In the genomic region with DNA sequence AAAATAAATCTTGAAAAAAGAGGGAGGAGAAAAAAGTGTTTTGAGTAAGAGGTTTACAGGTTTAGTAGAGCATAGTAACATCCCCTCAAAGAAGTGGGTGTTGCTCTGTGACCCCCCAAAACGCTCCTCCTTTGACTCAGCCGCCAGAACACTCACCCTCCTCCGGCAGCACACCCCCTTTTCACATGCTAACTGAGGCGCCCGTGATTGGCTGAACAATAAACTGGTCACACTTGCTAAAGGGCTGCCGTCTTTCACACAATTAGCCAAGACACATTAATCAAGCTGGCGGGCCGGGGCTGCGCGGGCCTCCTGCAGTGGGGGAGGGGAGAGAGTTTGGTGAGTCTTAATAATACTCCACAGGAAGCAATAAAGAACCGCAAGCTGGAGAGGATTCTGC, we compare ENCODE assay signal across 8 cellular contexts. TPM values are rescaled to one million over a fixed set of nuclear protein-coding genes. Genes with fewer than 3 reads are reported as not detected.
DNase-seq lines count a peak whose midpoint lies in the region; ATAC-seq and TF ChIP-seq lines count a peak whose summit lies in the region.

No MANE protein-coding gene starts in this region.

- DNase-seq in DND-41 = peak; percentile 16
- peak; percentile 9 for DNase-seq in NCI-H510A treated with DMSO at 0.1 percent for 48 hours (lab: John Stamatoyannopoulos, UW)
- no peak for DNase-seq in choroid plexus epithelial cell (ENCODE audit: low read depth)
- DNase-seq in occipital lobe (lab: John Stamatoyannopoulos, UW) = peak; percentile 19
- DNase-seq in posterior vena cava (ENCODE audit: low spot score) = no peak
- no peak for DNase-seq in D341Med (ENCODE audit: low spot score)

- TF ChIP-seq CTCF in DND-41 (IDR thresholded peaks at IDR 0.05; ENCODE audit: borderline replicate concordance, extremely low read depth, low read length, poor library complexity, severe bottlenecking) = no peak
- no peak for TF ChIP-seq CTCF in choroid plexus epithelial cell (conservative IDR thresholded peaks at IDR 0.05; ENCODE audit: low read depth, low read length)

- intact Hi-C loops in posterior vena cava (cut with DNase I) = no loop called here

- H3K36me3 ChIP-seq in DND-41 (ENCODE audit: insufficient read depth, low read length) = no peaks in the 10 kb centered on the region

- H3K4me3 ChIP-seq in DND-41 (ENCODE audit: low read depth in 1 of 2, low read length in 2 of 2) (no peak overlapping the region), choroid plexus epithelial cell (ENCODE audit: low read depth, low read length) (peak overlapping the region; percentile 9)

- no peaks in the 10 kb centered on the region for H3K79me2 ChIP-seq in DND-41 (ENCODE audit: insufficient read depth, low read length)

- H2AFZ ChIP-seq in DND-41 (ENCODE audit: low read depth, low read length) = no peak overlapping the region

- H3K4me1 ChIP-seq in DND-41 (ENCODE audit: insufficient read depth, low read length) = no peaks in the 10 kb centered on the region

- no peak overlapping the region for H3K4me2 ChIP-seq in DND-41 (ENCODE audit: insufficient read depth, low read length)

- ATAC-seq in DND-41 (ENCODE audit: insufficient read depth, low read depth) (no peak), GM19463 (IDR thresholded peaks at IDR 0.05; ENCODE audit: unreplicated experiment) (no peak), GM21737 (IDR thresholded peaks at IDR 0.05; ENCODE audit: unreplicated experiment) (no peak)

- H3K27me3 ChIP-seq in DND-41 (ENCODE audit: insufficient read depth, low read length, poor library complexity) = peaks cover 46% of the 10 kb centered on the region

- H4K20me1 ChIP-seq in DND-41 (ENCODE audit: insufficient read depth, low read length) = no peaks in the 10 kb centered on the region

- no peak overlapping the region for H3K9ac ChIP-seq in DND-41 (ENCODE audit: low read depth, low read length)

- H3K27ac ChIP-seq in DND-41 (ENCODE audit: low read length) = no peak overlapping the region

- no peaks in the 10 kb centered on the region for H3K9me3 ChIP-seq in DND-41 (ENCODE audit: insufficient read depth, low read length, severe bottlenecking)

RNA-seq across cellular contexts. Expression of gene CDK15, which starts 52.4 kb away (rescaled TPM):
- not detected for total RNA-seq in occipital lobe
- total RNA-seq in posterior vena cava = 1 to 10 TPM; 1.4 to 1.5 TPM

Comparison
In these comparisons a context has a peak if more than half of its experiments do, and no peak if none do; other contexts are left out.
1. DNase-seq: peak in DND-41 (single experiment), NCI-H510A treated with DMSO at 0.1 percent for 48 hours (single experiment) and occipital lobe (single experiment); none in choroid plexus epithelial cell (single experiment), posterior vena cava (single experiment) and D341Med (single experiment).